In genomic region chr14:77025744-77026165, GRCh38 we compare ENCODE assay signal across 8 cellular contexts. TPM values are rescaled to one million over a fixed set of nuclear protein-coding genes. Genes with fewer than 3 reads are reported as not detected.
DNase-seq lines count a peak whose midpoint lies in the region; ATAC-seq and TF ChIP-seq lines count a peak whose summit lies in the region.

No MANE protein-coding gene starts in this region.

- peaks cover 62% of the 10 kb centered on the region for H3K4me1 Mint-ChIP-seq in activated naive CD4-positive, alpha-beta T cell treated with anti-CD3 and anti-CD28 coated beads for 36 hours (ENCODE audit: low read depth)
- H3K4me1 Mint-ChIP-seq in brain: peaks cover 59% of the 10 kb centered on the region

- no peaks in the 10 kb centered on the region for H3K27me3 Mint-ChIP-seq in activated naive CD4-positive, alpha-beta T cell treated with anti-CD3 and anti-CD28 coated beads for 36 hours (ENCODE audit: low read depth)
- peaks cover 8% of the 10 kb centered on the region for H3K27me3 Mint-ChIP-seq in brain

- CTCF ChIA-PET in activated naive CD4-positive, alpha-beta T cell treated with anti-CD3 and anti-CD28 coated beads for 36 hours (lab: Charles Lee): interaction anchor here (0.6 to 7.5 kb wide), 7 partner anchors 9 to 150 kb away, joined by 3 to 60 read pairs (median 11); no protein-coding TSS in a partner anchor

- peaks cover 0 to 21% (median 11%) of the 10 kb centered on the region in 4 donors for H3K36me3 ChIP-seq in upper lobe of left lung

- ATAC-seq in upper lobe of left lung (ENCODE audit: low FRiP score in 2 of 2) (no peak), HG03097 (IDR thresholded peaks at IDR 0.05; ENCODE audit: low FRiP score, unreplicated experiment) (no peak)

- peak overlapping the region; percentile 30 for H3K27ac Mint-ChIP-seq in activated naive CD4-positive, alpha-beta T cell treated with anti-CD3 and anti-CD28 coated beads for 36 hours
- peak overlapping the region; percentile 96 to 100 (median 97) for H3K27ac Mint-ChIP-seq in brain

- TF ChIP-seq POLR2A in lower leg skin (IDR thresholded peaks at IDR 0.05): no peak
- no peak for TF ChIP-seq POLR2A in upper lobe of left lung (IDR thresholded peaks at IDR 0.05)

- peak overlapping the region; percentile 84 for H3K4me3 ChIP-seq in lower leg skin (ENCODE audit: low read depth, poor library complexity, severe bottlenecking)
- H3K4me3 ChIP-seq in upper lobe of left lung: peak overlapping the region; percentile 77 to 92 (median 82)

- H3K4me1 ChIP-seq in upper lobe of left lung: peaks cover 52 to 69% (median 58%) of the 10 kb centered on the region in 4 donors

- 23 to 25% methylated on average over 30 to 34 of the region's 42 CpGs for WGBS in lower leg skin, 2 donors
- 32% methylated on average over 26 of the region's 42 CpGs; no CpG with 5 or more reads in 1 of the 2 donors for WGBS in upper lobe of left lung, 2 donors

- peak overlapping the region; percentile 99 to 100 (median 100) for H3K27ac ChIP-seq in upper lobe of left lung

- no peaks in the 10 kb centered on the region for H3K9me3 ChIP-seq in upper lobe of left lung

- peaks cover 26% of the 10 kb centered on the region for H3K36me3 Mint-ChIP-seq in activated naive CD4-positive, alpha-beta T cell treated with anti-CD3 and anti-CD28 coated beads for 36 hours (ENCODE audit: low read depth)
- peaks cover 21% of the 10 kb centered on the region for H3K36me3 Mint-ChIP-seq in brain

- intact Hi-C loops in activated naive CD4-positive, alpha-beta T cell treated with anti-CD3 and anti-CD28 coated beads for 36 hours (cut with micrococcal nuclease): no loop called here
- intact Hi-C loops in lower leg skin (cut with DNase I; ENCODE audit: low total_unique reads): no loop called here

- no peaks in the 10 kb centered on the region for H3K9me3 Mint-ChIP-seq in activated naive CD4-positive, alpha-beta T cell treated with anti-CD3 and anti-CD28 coated beads for 36 hours
- H3K9me3 Mint-ChIP-seq in brain: peaks cover 0 to 7% (median 0%) of the 10 kb centered on the region in 5 experiments

- H3K27me3 ChIP-seq in upper lobe of left lung: no peaks in the 10 kb centered on the region

- TF ChIP-seq EP300 in upper lobe of left lung (IDR thresholded peaks at IDR 0.05): no peak

- no peak for DNase-seq in activated naive CD4-positive, alpha-beta T cell treated with anti-CD3 and anti-CD28 coated beads for 36 hours
- DNase-seq in activated naive CD4-positive, alpha-beta T cell treated with Interleukin-2 at 50 U/mL for 16 hours: no peak
- no peak for DNase-seq in lower leg skin (ENCODE audit: low spot score in 2 of 2)
- DNase-seq in upper lobe of left lung: peak in 1 of 2 donors; percentile 87
- no peak for DNase-seq in stimulated activated CD4-positive, alpha-beta T cell treated with anti-CD3 and anti-CD28 coated beads, Interleukin-4, amount 100 ng/mL, for 1 hour
- DNase-seq in activated CD8-positive, alpha-beta memory T cell treated with anti-CD3 and anti-CD28 coated beads, Interleukin-2, amount 50 U/mL, for 4 hours: no peak

- H3K4me3 Mint-ChIP-seq in activated naive CD4-positive, alpha-beta T cell treated with anti-CD3 and anti-CD28 coated beads for 36 hours: peak overlapping the region; percentile 60
- H3K4me3 Mint-ChIP-seq in brain: peak overlapping the region; percentile 86 to 96 (median 91)

- TF ChIP-seq CTCF in brain (conservative IDR thresholded peaks at IDR 0.05) (no peak), lower leg skin (IDR thresholded peaks at IDR 0.05) (no peak), upper lobe of left lung (IDR thresholded peaks at IDR 0.05) (no peak)

RNA-seq across cellular contexts. Expression of gene IRF2BPL, which starts 2.8 kb away (rescaled TPM):
- total RNA-seq in activated naive CD4-positive, alpha-beta T cell treated with anti-CD3 and anti-CD28 coated beads for 36 hours: 10 to 100 TPM; 34.8 to 35.2 TPM
- 49.8 TPM for polyA plus RNA-seq in brain (ENCODE audit: insufficient read depth, low read depth, low replicate concordance)
- total RNA-seq in lower leg skin: 100 to 1,000 TPM in 1 of 4 donors, 10 to 100 TPM in 3; 64.5 to 100 (median 94.0) TPM
- 100 to 1,000 TPM in 1 of 6 donors, 10 to 100 TPM in 5; 44.0 to 111 (median 49.6) TPM for total RNA-seq in upper lobe of left lung
